ENCODE assay signal across 8 cellular contexts in genomic region chr21:41419921-41420862, GRCh38. TPM values are rescaled to one million over a fixed set of nuclear protein-coding genes. Genes with fewer than 3 reads are reported as not detected.
DNase-seq lines count a peak whose midpoint lies in the region; ATAC-seq and TF ChIP-seq lines count a peak whose summit lies in the region.

No MANE protein-coding gene starts in this region.

- H3K36me3 ChIP-seq in OCI-LY1 (ENCODE audit: insufficient read depth, low read length) (no peaks in the 10 kb centered on the region), esophagus squamous epithelium (no peaks in the 10 kb centered on the region), mucosa of stomach (ENCODE audit: control insufficient read depth, insufficient read depth, low read length) (no peaks in the 10 kb centered on the region)

- H3F3A ChIP-seq in OCI-LY1 (ENCODE audit: insufficient read depth, low read length): no peaks in the 10 kb centered on the region

- H2AFZ ChIP-seq in OCI-LY1 (ENCODE audit: low read length): 0 out of 2 replicates have a peak overlapping the region, but pooled peaks have one; percentile 10

- no peaks in the 10 kb centered on the region for H3K9me2 ChIP-seq in OCI-LY1 (ENCODE audit: low read depth, low read length)

- no peaks in the 10 kb centered on the region for H3K36me3 Mint-ChIP-seq in activated T-cell treated with anti-CD3 and anti-CD28 coated beads, Interleukin-2, amount 50 U/mL, for 72 hours (ENCODE audit: insufficient read depth in 2 of 2)
- peaks cover 0 to 2% of the 10 kb centered on the region in 2 donors for H3K36me3 Mint-ChIP-seq in stimulated activated naive B cell treated with anti-CD40 and anti-IgM and Interleukin-4, amounts not matched to agents 10 μg/mL and 1 μg/mL and 100 μg/mL, for 72 hours

- H3K27me3 Mint-ChIP-seq in activated T-cell treated with anti-CD3 and anti-CD28 coated beads, Interleukin-2, amount 50 U/mL, for 72 hours (ENCODE audit: low read depth): no peaks in the 10 kb centered on the region
- no peaks in the 10 kb centered on the region for H3K27me3 Mint-ChIP-seq in stimulated activated naive B cell treated with anti-CD40 and anti-IgM and Interleukin-4, amounts not matched to agents 10 μg/mL and 1 μg/mL and 100 μg/mL, for 72 hours

- in situ Hi-C loops in ACHN (cut with HindIII; ENCODE audit: low pct_ligation_motif_present, low pct_unique_long_range_greater_than_20kb, low sequenced_read_pairs): no loop called here

- H3K4me3 Mint-ChIP-seq in activated T-cell treated with anti-CD3 and anti-CD28 coated beads, Interleukin-2, amount 50 U/mL, for 72 hours: peak overlapping the region; percentile 78 to 86
- H3K4me3 Mint-ChIP-seq in stimulated activated naive B cell treated with anti-CD40 and anti-IgM and Interleukin-4, amounts not matched to agents 10 μg/mL and 1 μg/mL and 100 μg/mL, for 72 hours: peak overlapping the region; percentile 78 to 80

- no peaks in the 10 kb centered on the region for H3K79me2 ChIP-seq in OCI-LY1 (ENCODE audit: insufficient read depth, low read length)

- H3K9ac ChIP-seq in OCI-LY1 (ENCODE audit: low read length): peak overlapping the region; percentile 76
- H3K9ac ChIP-seq in mucosa of stomach (ENCODE audit: low read length): peak overlapping the region; percentile 68

- H3K27ac Mint-ChIP-seq in activated T-cell treated with anti-CD3 and anti-CD28 coated beads, Interleukin-2, amount 50 U/mL, for 72 hours: peak overlapping the region; percentile 71
- peak overlapping the region; percentile 87 for H3K27ac Mint-ChIP-seq in stimulated activated naive B cell treated with anti-CD40 and anti-IgM and Interleukin-4, amounts not matched to agents 10 μg/mL and 1 μg/mL and 100 μg/mL, for 72 hours

- H3K4me1 ChIP-seq in OCI-LY1 (ENCODE audit: insufficient read depth, low read length, severe bottlenecking) (peaks cover 22% of the 10 kb centered on the region), esophagus squamous epithelium (peaks cover 3 to 41% (median 20%) of the 10 kb centered on the region in 3 donors), mucosa of stomach (ENCODE audit: control insufficient read depth, insufficient read depth, low read length) (peaks cover 26% of the 10 kb centered on the region)

- no peaks in the 10 kb centered on the region for H4K20me1 ChIP-seq in OCI-LY1 (ENCODE audit: insufficient read depth, low read length)

- peaks cover 28% of the 10 kb centered on the region for H3K4me1 Mint-ChIP-seq in activated T-cell treated with anti-CD3 and anti-CD28 coated beads, Interleukin-2, amount 50 U/mL, for 72 hours (ENCODE audit: low read depth)
- peaks cover 32 to 60% of the 10 kb centered on the region in 2 donors for H3K4me1 Mint-ChIP-seq in stimulated activated naive B cell treated with anti-CD40 and anti-IgM and Interleukin-4, amounts not matched to agents 10 μg/mL and 1 μg/mL and 100 μg/mL, for 72 hours

- H3K9me3 Mint-ChIP-seq in activated T-cell treated with anti-CD3 and anti-CD28 coated beads, Interleukin-2, amount 50 U/mL, for 72 hours: peaks cover 2 to 3% of the 10 kb centered on the region in 2 donors
- H3K9me3 Mint-ChIP-seq in stimulated activated naive B cell treated with anti-CD40 and anti-IgM and Interleukin-4, amounts not matched to agents 10 μg/mL and 1 μg/mL and 100 μg/mL, for 72 hours: peaks cover 9 to 17% of the 10 kb centered on the region in 2 donors

- H3K27me3 ChIP-seq in OCI-LY1 (ENCODE audit: insufficient read depth, low read length) (no peaks in the 10 kb centered on the region), esophagus squamous epithelium (no peaks in the 10 kb centered on the region), mucosa of stomach (ENCODE audit: control insufficient read depth, insufficient read depth, low read length) (no peaks in the 10 kb centered on the region)

- DNase-seq in ACHN: peak; percentile 87
- DNase-seq in activated T-cell treated with anti-CD3 and anti-CD28 coated beads, Interleukin-2, amount 50 U/mL, for 72 hours: peak; percentile 37 to 40
- DNase-seq in esophagus squamous epithelium (lab: John Stamatoyannopoulos, UW): no peak
- peak; percentile 47 for DNase-seq in stimulated activated naive B cell treated with anti-CD40 and anti-IgM and Interleukin-4, amounts not matched to agents 10 μg/mL and 1 μg/mL and 100 μg/mL, for 72 hours

- peak overlapping the region; percentile 97 for H3K4me2 ChIP-seq in OCI-LY1 (ENCODE audit: low read length)

- peaks cover 3% of the 10 kb centered on the region; the same call in 1 of the 2 replicates for H3K9me3 ChIP-seq in OCI-LY1 (ENCODE audit: low read length)
- no peaks in the 10 kb centered on the region for H3K9me3 ChIP-seq in esophagus squamous epithelium
- H3K9me3 ChIP-seq in mucosa of stomach (ENCODE audit: control insufficient read depth, low read length): no peaks in the 10 kb centered on the region

- TF ChIP-seq CTCF in OCI-LY1 (IDR thresholded peaks at IDR 0.05; ENCODE audit: low read length) (no peak), esophagus squamous epithelium (IDR thresholded peaks at IDR 0.05) (no peak)

- peak in 1 of 4 donors; percentile 36 for TF ChIP-seq POLR2A in esophagus squamous epithelium (IDR thresholded peaks at IDR 0.05)

- WGBS in esophagus squamous epithelium, 2 donors: 10 to 15% methylated on average over 8 to 17 of the region's 54 CpGs

- intact Hi-C loops in esophagus squamous epithelium (cut with DNase I): no loop called here

- ATAC-seq in GM18868 (IDR thresholded peaks at IDR 0.05; ENCODE audit: unreplicated experiment) (peak; percentile 90), HG03432 (IDR thresholded peaks at IDR 0.05; ENCODE audit: unreplicated experiment) (peak; percentile 86)
- ATAC-seq in activated T-cell treated with anti-CD3 and anti-CD28 coated beads, Interleukin-2, amount 50 U/mL, for 72 hours (replicated peaks in 1 of 2): peak; percentile 75 to 82
- peak; percentile 96 for ATAC-seq in stimulated activated naive B cell treated with anti-CD40 and anti-IgM and Interleukin-4, amounts not matched to agents 10 μg/mL and 1 μg/mL and 100 μg/mL, for 72 hours (replicated peaks)

- H3K27ac ChIP-seq in OCI-LY1 (ENCODE audit: low read depth, low read length, poor library complexity, severe bottlenecking): no peak overlapping the region
- peak overlapping the region; percentile 91 to 96 (median 94) for H3K27ac ChIP-seq in esophagus squamous epithelium

- H3K4me3 ChIP-seq in OCI-LY1 (ENCODE audit: low read depth, low read length, poor library complexity, severe bottlenecking): peak overlapping the region; percentile 66
- peak overlapping the region; percentile 47 to 73 (median 62) for H3K4me3 ChIP-seq in esophagus squamous epithelium
- peak overlapping the region; percentile 56 for H3K4me3 ChIP-seq in mucosa of stomach (ENCODE audit: low read length)

RNA-seq across cellular contexts. Expression of gene MX1, which starts 5.8 kb away (rescaled TPM):
- total RNA-seq in activated T-cell treated with anti-CD3 and anti-CD28 coated beads, Interleukin-2, amount 50 U/mL, for 72 hours: 100 to 1,000 TPM in 1 of 2 donors, 10 to 100 TPM in 1; 65.2 to 154 TPM
- total RNA-seq in esophagus squamous epithelium: 10 to 100 TPM; 29.7 to 90.2 (median 40.9) TPM

RNA-seq across cellular contexts. Expression of gene MX2, which starts 58.4 kb away (rescaled TPM):
- 10 to 100 TPM; 30.1 to 47.9 TPM for total RNA-seq in activated T-cell treated with anti-CD3 and anti-CD28 coated beads, Interleukin-2, amount 50 U/mL, for 72 hours
- total RNA-seq in esophagus squamous epithelium: 10 to 100 TPM in 1 of 4 donors, 1 to 10 TPM in 3; 4.3 to 23.5 (median 8.5) TPM
